In genomic region chr11:40370821-40371616, GRCh38 we compare ENCODE assay signal across 22 cellular contexts.
DNase-seq lines count a peak whose midpoint lies in the region; ATAC-seq, FAIRE-seq and TF ChIP-seq lines count a peak whose summit lies in the region.
"Had no signal": no experiment of that assay in that cellular context is flagged by ENCODE, and none has a peak within 500 bp of the region (broad histone marks: within the 10 kb centered on the region; RNA-seq: fewer than 3 reads in every experiment).

No MANE protein-coding gene starts in this region.

- no peak for TF ChIP-seq CTCF in right lobe of liver (IDR thresholded peaks at IDR 0.05)
- TF ChIP-seq CTCF in mucosa of descending colon (IDR thresholded peaks at IDR 0.05): no peak

- 23% methylated on average over 5 of the region's 5 CpGs for WGBS in right lobe of liver (ENCODE audit: insufficient coverage, low coverage, low lambda C conversion rate, missing lambda C conversion rate)

- intact Hi-C loops in right lobe of liver (cut with DNase I): no loop called here
- intact Hi-C loops in mucosa of descending colon (cut with DNase I, micrococcal nuclease): no loop called here

- peaks cover 0 to 16% (median 6%) of the 10 kb centered on the region in 4 donors for H3K4me1 ChIP-seq in right lobe of liver
- H3K4me1 ChIP-seq in CD8-positive, alpha-beta memory T cell (ENCODE audit: insufficient read depth, low read length): no peaks in the 10 kb centered on the region
- no peaks in the 10 kb centered on the region for H3K4me1 ChIP-seq in mucosa of descending colon (ENCODE audit: low read depth)
- H3K4me1 ChIP-seq: BLaER1 treated with 17β-estradiol and CSF1 and Interleukin-3, amounts not matched to agents 10 nM and 100 nM; Caco-2 had no signal

- H3K4me1 Mint-ChIP-seq in CD8-positive, alpha-beta memory T cell: no peaks in the 10 kb centered on the region
- H3K4me1 Mint-ChIP-seq: B cell had no signal

- ATAC-seq in right lobe of liver (peak; percentile 71 to 92 (median 88)), mucosa of descending colon (no peak), GM18517 (IDR thresholded peaks at IDR 0.05; ENCODE audit: unreplicated experiment) (no peak)
- ATAC-seq: CD8-positive, alpha-beta T cell had no signal

- H3K27me3 Mint-ChIP-seq in CD8-positive, alpha-beta memory T cell: no peaks in the 10 kb centered on the region
- H3K27me3 Mint-ChIP-seq: B cell; CD4-positive, alpha-beta T cell had no signal

- no peaks in the 10 kb centered on the region for H3K36me3 Mint-ChIP-seq in CD8-positive, alpha-beta memory T cell
- H3K36me3 Mint-ChIP-seq: CD8-positive, alpha-beta T cell had no signal

- H3K27me3 ChIP-seq in right lobe of liver: no peaks in the 10 kb centered on the region
- no peaks in the 10 kb centered on the region for H3K27me3 ChIP-seq in CD8-positive, alpha-beta memory T cell (ENCODE audit: insufficient read depth, low read length, poor library complexity, severe bottlenecking)
- H3K27me3 ChIP-seq: BLaER1 treated with 17β-estradiol and CSF1 and Interleukin-3, amounts not matched to agents 10 nM and 100 nM had no signal

- peaks cover 2 to 35% (median 10%) of the 10 kb centered on the region in 5 donors for H3K9me3 Mint-ChIP-seq in CD8-positive, alpha-beta memory T cell

- H3K4me3 ChIP-seq in right lobe of liver: no peak overlapping the region
- H3K4me3 ChIP-seq in CD8-positive, alpha-beta memory T cell (ENCODE audit: low read length): no peak overlapping the region
- H3K4me3 ChIP-seq in mucosa of descending colon: no peak overlapping the region
- H3K4me3 ChIP-seq: BLaER1 treated with 17β-estradiol and CSF1 and Interleukin-3, amounts not matched to agents 10 nM and 100 nM had no signal

- no peak overlapping the region for H3K27ac Mint-ChIP-seq in CD8-positive, alpha-beta memory T cell
- H3K27ac Mint-ChIP-seq: B cell; CD4-positive, alpha-beta T cell; CD8-positive, alpha-beta T cell had no signal

- FAIRE-seq in endometrium (lab: Jason Lieb, UNC): peak; percentile 96
- FAIRE-seq: A204.1, D721Med, G401.6, GM12891 had no signal

- CTCF ChIA-PET in CD8-positive, alpha-beta memory T cell (lab: Charles Lee): no interaction called here

- H3K36me3 ChIP-seq in right lobe of liver (no peaks in the 10 kb centered on the region), mucosa of descending colon (ENCODE audit: low read depth) (no peaks in the 10 kb centered on the region)
- H3K36me3 ChIP-seq in CD8-positive, alpha-beta memory T cell (ENCODE audit: insufficient read depth, low read length): no peaks in the 10 kb centered on the region
- H3K36me3 ChIP-seq: BLaER1 treated with 17β-estradiol and CSF1 and Interleukin-3, amounts not matched to agents 10 nM and 100 nM had no signal

- POLR2A ChIA-PET in CD8-positive, alpha-beta memory T cell (lab: Charles Lee): no interaction called here

- DNase-seq in COLO829 (ENCODE audit: low spot score) (peak; percentile 35), right lobe of liver (no peak), mucosa of descending colon (no peak)
- DNase-seq in CD8-positive, alpha-beta memory T cell: no peak
- DNase-seq: 8988T; ACHN; AML-193; Caco-2; Calu3; CD4-positive, alpha-beta T cell; CD8-positive, alpha-beta T cell; DMS79 treated with DMSO at 0.1 percent for 48 hours; GF-D8 had no signal

- TF ChIP-seq POLR2A in right lobe of liver (IDR thresholded peaks at IDR 0.05): no peak

- peak overlapping the region in 2 of 3 donors; percentile 28 to 46 for H3K27ac ChIP-seq in right lobe of liver
- no peak overlapping the region for H3K27ac ChIP-seq in CD8-positive, alpha-beta memory T cell (ENCODE audit: low read depth, low read length)
- H3K27ac ChIP-seq: BLaER1 treated with 17β-estradiol and CSF1 and Interleukin-3, amounts not matched to agents 10 nM and 100 nM; C4-2B had no signal

- H3K9me3 ChIP-seq in right lobe of liver: no peaks in the 10 kb centered on the region
- no peaks in the 10 kb centered on the region for H3K9me3 ChIP-seq in CD8-positive, alpha-beta memory T cell (ENCODE audit: low read length)
- H3K9me3 ChIP-seq in mucosa of descending colon: no peaks in the 10 kb centered on the region
- H3K9me3 ChIP-seq: BLaER1 treated with 17β-estradiol and CSF1 and Interleukin-3, amounts not matched to agents 10 nM and 100 nM; Caco-2 had no signal

- no peak overlapping the region for H3K4me3 Mint-ChIP-seq in CD8-positive, alpha-beta memory T cell
- H3K4me3 Mint-ChIP-seq: B cell; CD4-positive, alpha-beta T cell; CD8-positive, alpha-beta T cell had no signal

Comparison
In these comparisons a context has a peak if more than half of its experiments do, and no peak if none do; other contexts are left out.
1. ATAC-seq: peak in right lobe of liver (4 of 4); none in mucosa of descending colon (single experiment) and GM18517 (single experiment).